In the genomic region with DNA sequence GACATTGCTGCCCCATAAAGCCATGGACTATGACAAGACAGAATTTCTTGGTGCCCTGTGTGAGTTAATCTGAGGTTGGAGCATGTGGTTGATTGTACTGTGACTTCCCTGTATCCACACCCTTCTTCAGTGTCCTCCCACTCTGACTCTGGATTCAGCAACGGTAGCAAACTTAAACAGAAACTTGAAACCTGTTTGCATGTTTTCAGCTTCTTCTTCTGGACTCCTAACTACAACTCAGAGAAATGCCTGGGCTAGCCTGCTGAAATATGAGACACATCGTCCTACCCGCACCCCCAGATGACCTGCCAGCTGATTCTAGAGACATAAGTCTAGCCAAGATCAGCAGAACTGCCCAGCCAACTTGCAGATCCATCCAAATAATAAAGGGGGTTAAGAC, we compare ENCODE assay signal across 1 cellular context.
TF ChIP-seq lines count a peak whose summit lies in the region.

No MANE protein-coding gene starts in this region.

TF ChIP-seq in GM12878, 131 proteins besides CTCF, POLR2A, EP300 and RAD21 (continued from another document):
- TF ChIP-seq ZNF217 (IDR thresholded peaks at IDR 0.05) (no peak), POU2F2 (IDR thresholded peaks at IDR 0.05; ENCODE audit: borderline replicate concordance, low read depth, low read length) (no peak), ZBED1 (IDR thresholded peaks at IDR 0.05; ENCODE audit: borderline replicate concordance) (no peak)
- TF ChIP-seq, protein P1, sequence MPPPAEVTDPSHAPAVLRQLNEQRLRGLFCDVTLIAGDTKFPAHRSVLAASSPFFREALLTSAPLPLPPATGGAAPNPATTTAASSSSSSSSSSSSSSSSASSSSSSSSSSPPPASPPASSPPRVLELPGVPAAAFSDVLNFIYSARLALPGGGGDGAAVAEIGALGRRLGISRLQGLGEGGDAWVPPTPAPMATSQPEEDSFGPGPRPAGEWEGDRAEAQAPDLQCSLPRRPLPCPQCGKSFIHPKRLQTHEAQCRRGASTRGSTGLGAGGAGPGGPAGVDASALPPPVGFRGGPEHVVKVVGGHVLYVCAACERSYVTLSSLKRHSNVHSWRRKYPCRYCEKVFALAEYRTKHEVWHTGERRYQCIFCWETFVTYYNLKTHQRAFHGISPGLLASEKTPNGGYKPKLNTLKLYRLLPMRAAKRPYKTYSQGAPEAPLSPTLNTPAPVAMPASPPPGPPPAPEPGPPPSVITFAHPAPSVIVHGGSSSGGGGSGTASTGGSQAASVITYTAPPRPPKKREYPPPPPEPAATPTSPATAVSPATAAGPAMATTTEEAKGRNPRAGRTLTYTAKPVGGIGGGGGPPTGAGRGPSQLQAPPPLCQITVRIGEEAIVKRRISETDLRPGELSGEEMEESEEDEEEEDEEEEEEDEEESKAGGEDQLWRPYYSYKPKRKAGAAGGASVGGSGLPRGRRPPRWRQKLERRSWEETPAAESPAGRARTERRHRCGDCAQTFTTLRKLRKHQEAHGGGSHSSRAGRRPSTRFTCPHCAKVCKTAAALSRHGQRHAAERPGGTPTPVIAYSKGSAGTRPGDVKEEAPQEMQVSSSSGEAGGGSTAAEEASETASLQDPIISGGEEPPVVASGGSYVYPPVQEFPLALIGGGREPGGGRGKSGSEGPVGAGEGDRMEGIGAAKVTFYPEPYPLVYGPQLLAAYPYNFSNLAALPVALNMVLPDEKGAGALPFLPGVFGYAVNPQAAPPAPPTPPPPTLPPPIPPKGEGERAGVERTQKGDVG (CRISPR knock-in tag; IDR thresholded peaks at IDR 0.05), result no peak
